8 cellular contexts compared by ENCODE assay signal in genomic region chr17:80832888-80833583, GRCh38.
A peak's percentile ranks its signal among the peaks of the same experiment; 100 is the strongest.
DNase-seq lines count a peak whose midpoint lies in the region; ATAC-seq and TF ChIP-seq lines count a peak whose summit lies in the region.

No MANE protein-coding gene starts in this region.

- intact Hi-C loops in right cardiac atrium (cut with DNase I) (no loop called here), prostate gland (cut with DNase I) (loop anchor here (10.0 kb wide), 1 partner anchor 88 kb away; no protein-coding TSS in a partner anchor), upper lobe of right lung (cut with DNase I) (no loop called here)

- peaks cover 19% of the 10 kb centered on the region for H3K4me1 Mint-ChIP-seq in T-helper 17 cell

- peak; percentile 91 for DNase-seq in GM12865 (ENCODE audit: low read depth)
- DNase-seq in NCI-H1417 (lab: John Stamatoyannopoulos, UW), result peak; percentile 92 to 97 (median 94)
- peak; percentile 25 to 52 (median 46) for DNase-seq in T-helper 17 cell
- DNase-seq in right cardiac atrium, result peak; percentile 89 to 92 (median 91)
- DNase-seq in prostate gland (ENCODE audit: low spot score), result peak; percentile 79
- DNase-seq in upper lobe of right lung, result peak; percentile 84

- H3K36me3 ChIP-seq in prostate gland (no peaks in the 10 kb centered on the region), upper lobe of right lung (no peaks in the 10 kb centered on the region)

- TF ChIP-seq CTCF in GM12865 (IDR thresholded peaks at IDR 0.05; ENCODE audit: insufficient read depth, low read depth, low read length, missing control alignments), result no peak
- TF ChIP-seq CTCF in prostate gland (IDR thresholded peaks at IDR 0.05), result no peak
- no peak for TF ChIP-seq CTCF in upper lobe of right lung (IDR thresholded peaks at IDR 0.05)

- H3K4me3 Mint-ChIP-seq in T-helper 17 cell, result peak overlapping the region; percentile 86

- no peaks in the 10 kb centered on the region for H3K27me3 ChIP-seq in right cardiac atrium (ENCODE audit: control insufficient read depth, insufficient read depth)
- no peaks in the 10 kb centered on the region for H3K27me3 ChIP-seq in prostate gland (replicated peaks; ENCODE audit: insufficient read depth)
- H3K27me3 ChIP-seq in upper lobe of right lung, result no peaks in the 10 kb centered on the region

- H3K4me1 ChIP-seq in right cardiac atrium (ENCODE audit: control insufficient read depth, insufficient read depth, low read length) (no peaks in the 10 kb centered on the region), prostate gland (replicated peaks) (no peaks in the 10 kb centered on the region), upper lobe of right lung (peaks cover 14% of the 10 kb centered on the region)

- ATAC-seq in HG02678 (IDR thresholded peaks at IDR 0.05; ENCODE audit: unreplicated experiment), result peak; percentile 83
- ATAC-seq in T-helper 17 cell, result peak; percentile 93
- peak; percentile 97 to 98 for ATAC-seq in right cardiac atrium
- peak; percentile 96 for ATAC-seq in upper lobe of right lung

- no peaks in the 10 kb centered on the region for H3K36me3 Mint-ChIP-seq in T-helper 17 cell (ENCODE audit: low read depth)

- H3K27me3 Mint-ChIP-seq in T-helper 17 cell, result no peaks in the 10 kb centered on the region

- H3K27ac ChIP-seq in angular gyrus (ENCODE audit: low read depth, low read length), result peak overlapping the region; percentile 93
- peak overlapping the region; percentile 53 for H3K27ac ChIP-seq in right cardiac atrium (ENCODE audit: low read length)
- peak overlapping the region; percentile 80 to 84 for H3K27ac ChIP-seq in prostate gland
- peak overlapping the region; percentile 81 for H3K27ac ChIP-seq in upper lobe of right lung

- no peaks in the 10 kb centered on the region for H3K9me3 ChIP-seq in T-helper 17 cell (ENCODE audit: control insufficient read depth, low read length, poor library complexity, severe bottlenecking)
- no peaks in the 10 kb centered on the region for H3K9me3 ChIP-seq in right cardiac atrium (ENCODE audit: control insufficient read depth, low read length)
- no peaks in the 10 kb centered on the region for H3K9me3 ChIP-seq in prostate gland
- H3K9me3 ChIP-seq in upper lobe of right lung, result no peaks in the 10 kb centered on the region

- H3K4me3 ChIP-seq in GM12865 (ENCODE audit: low read depth, low read length), result peak overlapping the region; percentile 52
- peak overlapping the region; percentile 50 for H3K4me3 ChIP-seq in right cardiac atrium (ENCODE audit: low read length)
- H3K4me3 ChIP-seq in prostate gland, result peak overlapping the region; percentile 28 to 40
- peak overlapping the region; percentile 50 for H3K4me3 ChIP-seq in upper lobe of right lung

- peak; percentile 62 for TF ChIP-seq POLR2A in prostate gland (IDR thresholded peaks at IDR 0.05)

- H3K27ac Mint-ChIP-seq in T-helper 17 cell, result peak overlapping the region; percentile 91

- 4% methylated on average over 25 of the region's 25 CpGs for WGBS in right cardiac atrium
- under 1% methylated on average over 25 of the region's 25 CpGs for WGBS in prostate gland

Comparison
In these comparisons a context has a peak if more than half of its experiments do, and no peak if none do; other contexts are left out.
1. Peak in every context shown above with its lines: DNase-seq, ATAC-seq, H3K4me3 ChIP-seq and H3K27ac ChIP-seq.